In the genomic region with DNA sequence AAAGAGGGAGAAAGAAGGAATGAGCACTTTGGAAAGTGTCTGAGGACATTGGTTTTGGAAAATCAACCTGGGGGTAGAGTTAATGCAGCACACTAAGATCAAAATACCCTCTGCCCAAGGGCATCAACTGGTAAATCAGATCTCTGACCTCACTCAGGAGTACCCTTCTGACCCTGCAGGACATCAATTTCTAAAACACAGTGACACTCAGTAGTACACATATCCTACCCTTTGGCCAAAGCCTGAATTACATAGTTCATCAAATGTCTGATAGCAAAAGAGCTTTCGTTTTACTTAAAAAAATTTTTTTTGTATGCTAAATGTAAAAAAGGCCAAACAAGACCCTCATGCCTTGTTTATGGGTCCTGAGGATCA, we compare ENCODE assay signal across 17 cellular contexts.
"Had no signal": no experiment of that assay in that cellular context is flagged by ENCODE, and none has a peak within 500 bp of the region (broad histone marks: within the 10 kb centered on the region; RNA-seq: fewer than 3 reads in every experiment).

No MANE protein-coding gene starts in this region.

- H3K4me1 ChIP-seq: colonic mucosa, lower lobe of right lung, pancreas, stomach had no signal

- H3K27me3 ChIP-seq: colonic mucosa, pancreas, stomach had no signal

- ATAC-seq: activated T-helper 17 cell treated with anti-CD3 and anti-CD28 coated beads, Interleukin-2, amount 50 U/mL, for 72 hours; left cardiac atrium; lower lobe of right lung had no signal

- H3K27me3 Mint-ChIP-seq: activated naive CD4-positive, alpha-beta T cell treated with anti-CD3 and anti-CD28 coated beads, Interleukin-2, amount 10 ng/mL, durations not matched to agents 7 days and 5 days; activated T-helper 17 cell treated with anti-CD3 and anti-CD28 coated beads, Interleukin-2, amount 50 U/mL, for 72 hours had no signal

- H3K27ac ChIP-seq: colonic mucosa, lower lobe of right lung, pancreas, stomach, thoracic aorta had no signal

- H3K4me3 ChIP-seq: colonic mucosa, lower lobe of right lung, pancreas, stomach, thoracic aorta had no signal

- H3K4me3 Mint-ChIP-seq: activated naive CD4-positive, alpha-beta T cell treated with anti-CD3 and anti-CD28 coated beads, Interleukin-2, amount 10 ng/mL, durations not matched to agents 7 days and 5 days; activated T-helper 17 cell treated with anti-CD3 and anti-CD28 coated beads, Interleukin-2, amount 50 U/mL, for 72 hours had no signal

- H3K4me1 Mint-ChIP-seq: activated naive CD4-positive, alpha-beta T cell treated with anti-CD3 and anti-CD28 coated beads, Interleukin-2, amount 10 ng/mL, durations not matched to agents 7 days and 5 days; activated T-helper 17 cell treated with anti-CD3 and anti-CD28 coated beads, Interleukin-2, amount 50 U/mL, for 72 hours had no signal

- H3K36me3 Mint-ChIP-seq: activated naive CD4-positive, alpha-beta T cell treated with anti-CD3 and anti-CD28 coated beads, Interleukin-2, amount 10 ng/mL, durations not matched to agents 7 days and 5 days had no signal

- H3K9me3 ChIP-seq: colonic mucosa, lower lobe of right lung, pancreas, thoracic aorta had no signal

- DNase-seq: activated CD4-positive, alpha-beta T cell treated with anti-CD3 and anti-CD28 coated beads for 1 hour; activated CD4-positive, alpha-beta T cell treated with anti-CD3 and anti-CD28 coated beads, Interleukin-2, amount 50 U/mL, for 4 hours; activated naive CD4-positive, alpha-beta T cell treated with anti-CD3 and anti-CD28 coated beads, Interleukin-2, amount 10 ng/mL, durations not matched to agents 7 days and 5 days; activated T-cell treated with anti-CD3 and anti-CD28 coated beads for 4 hours; central memory CD4-positive, alpha-beta T cell; colonic mucosa; effector CD4-positive, alpha-beta T cell; foreskin fibroblast; left cardiac atrium; lower lobe of right lung; stimulated activated CD4-positive, alpha-beta T cell treated with anti-CD3 and anti-CD28 coated beads, Interleukin-12 subunit alpha, Interleukin-12 subunit beta, amount 100 ng/mL, for 4 hours; stimulated activated CD4-positive, alpha-beta T cell treated with anti-CD3 and anti-CD28 coated beads, Interleukin-2, amount 100 ng/mL, for 24 hours; stomach; T1000 had no signal

- H3K36me3 ChIP-seq: colonic mucosa, lower lobe of right lung, pancreas, stomach, thoracic aorta had no signal

- H3K27ac Mint-ChIP-seq: activated naive CD4-positive, alpha-beta T cell treated with anti-CD3 and anti-CD28 coated beads, Interleukin-2, amount 10 ng/mL, durations not matched to agents 7 days and 5 days; activated T-helper 17 cell treated with anti-CD3 and anti-CD28 coated beads, Interleukin-2, amount 50 U/mL, for 72 hours had no signal
